Comparison of ENCODE assay signal across 6 cellular contexts in the genomic region with DNA sequence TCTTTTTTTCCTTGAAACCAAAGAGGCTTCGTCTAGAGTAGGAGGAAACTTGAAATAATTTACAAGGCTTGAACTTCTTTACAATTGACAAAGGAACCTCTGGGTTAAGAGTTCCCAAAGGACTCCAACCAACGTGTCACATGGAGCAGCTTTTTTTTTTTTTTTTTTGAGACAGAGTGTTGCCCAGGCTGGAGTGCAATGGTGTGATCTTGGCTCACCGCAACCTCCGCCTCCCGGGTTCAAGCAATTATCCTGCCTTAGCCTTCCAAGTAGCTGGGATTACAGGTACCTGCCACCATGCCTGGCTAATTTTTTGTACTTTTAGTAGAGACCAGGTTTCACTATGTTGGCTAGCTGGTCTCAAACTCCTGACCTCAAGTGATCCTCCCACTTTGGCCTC. TPM values are rescaled to one million over a fixed set of nuclear protein-coding genes. Genes with fewer than 3 reads are reported as not detected.
"Had no signal": no experiment of that assay in that cellular context is flagged by ENCODE, and none has a peak within 500 bp of the region (broad histone marks: within the 10 kb centered on the region; RNA-seq: fewer than 3 reads in every experiment).

No MANE protein-coding gene starts in this region.

RNA-seq across cellular contexts. Expression of gene RAB44, which starts 43.2 kb away (rescaled TPM):
- total RNA-seq: GM23248, H4, H7, HepG2, HT1080 had no signal
- polyA plus RNA-seq: GM23248, HepG2, IgD-negative memory B cell had no signal
